Comparison of ENCODE assay signal across 17 cellular contexts in the genomic region with DNA sequence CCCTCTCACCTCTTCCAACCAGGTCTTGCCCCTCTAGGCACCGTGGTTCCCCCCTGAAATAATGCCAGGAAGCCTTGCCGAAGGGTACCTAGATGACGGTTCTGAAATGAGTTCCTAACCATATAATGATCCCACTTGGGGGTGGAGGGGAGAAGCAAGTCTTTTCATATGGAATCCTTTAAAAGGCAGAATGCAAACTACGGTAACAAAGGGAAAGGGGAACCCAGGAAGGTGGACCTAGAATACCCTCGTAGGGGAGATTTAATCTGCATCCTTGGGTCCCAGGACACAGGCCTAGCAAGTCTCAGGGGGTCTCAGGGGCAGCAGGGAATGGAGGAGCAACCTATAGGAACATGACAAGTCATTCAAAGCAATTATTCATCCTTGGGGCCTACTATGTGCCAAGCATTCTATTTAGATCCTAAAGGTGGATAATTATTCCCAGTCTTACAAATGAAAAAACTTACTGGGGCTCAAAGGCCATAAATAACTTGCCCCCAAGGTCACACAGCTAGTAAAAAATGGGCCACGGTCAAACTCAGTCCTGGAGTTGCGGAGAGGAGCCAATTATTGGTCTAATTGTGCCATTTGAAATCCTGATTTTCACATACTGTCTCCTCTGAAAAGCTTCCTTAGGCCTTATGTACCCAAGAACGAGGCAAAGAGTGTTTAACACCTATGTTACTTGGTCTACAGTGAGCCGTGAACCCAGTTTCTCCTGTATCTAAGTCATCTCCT. TPM values are rescaled to one million over a fixed set of nuclear protein-coding genes. Genes with fewer than 3 reads are reported as not detected.
DNase-seq lines count a peak whose midpoint lies in the region; ATAC-seq and TF ChIP-seq lines count a peak whose summit lies in the region.
"Had no signal": no experiment of that assay in that cellular context is flagged by ENCODE, and none has a peak within 500 bp of the region (broad histone marks: within the 10 kb centered on the region; RNA-seq: fewer than 3 reads in every experiment).

No MANE protein-coding gene starts in this region.

- peak overlapping the region; percentile 67 to 68 for H3K4me3 Mint-ChIP-seq in activated T-cell treated with anti-CD3 and anti-CD28 coated beads, Interleukin-2, amount 50 U/mL, for 72 hours
- H3K4me3 Mint-ChIP-seq in activated T-cell treated with anti-CD3 and anti-CD28 coated beads, Interleukin-2, amount 50 U/mL, for 24 hours, result no peak overlapping the region
- no peak overlapping the region for H3K4me3 Mint-ChIP-seq in activated naive CD8-positive, alpha-beta T cell treated with anti-CD3 and anti-CD28 coated beads, Interleukin-2, amount 50 U/mL, for 24 hours
- peak overlapping the region; percentile 59 for H3K4me3 Mint-ChIP-seq in memory B cell

- H3K27ac Mint-ChIP-seq in activated T-cell treated with anti-CD3 and anti-CD28 coated beads, Interleukin-2, amount 50 U/mL, for 72 hours, result no peak overlapping the region
- no peak overlapping the region for H3K27ac Mint-ChIP-seq in activated T-cell treated with anti-CD3 and anti-CD28 coated beads, Interleukin-2, amount 50 U/mL, for 24 hours
- peak overlapping the region; percentile 14 for H3K27ac Mint-ChIP-seq in activated naive CD8-positive, alpha-beta T cell treated with anti-CD3 and anti-CD28 coated beads, Interleukin-2, amount 50 U/mL, for 24 hours
- peak overlapping the region; percentile 63 for H3K27ac Mint-ChIP-seq in memory B cell

- no peak for TF ChIP-seq EP300 in transverse colon (IDR thresholded peaks at IDR 0.05; ENCODE audit: low read depth)

- no peaks in the 10 kb centered on the region for H3K36me3 ChIP-seq in transverse colon
- H3K36me3 ChIP-seq: pancreas had no signal

- in situ Hi-C loops in transverse colon (cut with MboI; ENCODE audit: low pct_ligation_motif_present in 1 of 4, low pct_unique_long_range_greater_than_20kb in 1 of 4, low sequenced_read_pairs in 3 of 4), result loop anchor here in 1 of 4 donors (10.0 kb wide), 1 partner anchor 54 kb away; no protein-coding TSS in a partner anchor

- peaks cover 18 to 91% (median 50%) of the 10 kb centered on the region in 4 donors for H3K4me1 ChIP-seq in transverse colon

- H3K9me3 Mint-ChIP-seq in activated T-cell treated with anti-CD3 and anti-CD28 coated beads, Interleukin-2, amount 50 U/mL, for 72 hours, result no peaks in the 10 kb centered on the region
- H3K9me3 Mint-ChIP-seq in activated T-cell treated with anti-CD3 and anti-CD28 coated beads, Interleukin-2, amount 50 U/mL, for 24 hours, result no peaks in the 10 kb centered on the region
- H3K9me3 Mint-ChIP-seq in activated naive CD8-positive, alpha-beta T cell treated with anti-CD3 and anti-CD28 coated beads, Interleukin-2, amount 50 U/mL, for 24 hours, result no peaks in the 10 kb centered on the region
- H3K9me3 Mint-ChIP-seq in memory B cell, result no peaks in the 10 kb centered on the region

- H3K4me3 ChIP-seq in transverse colon, result no peak overlapping the region

- WGBS in transverse colon (ENCODE audit: low coverage in 1 of 2), 2 donors, result 43% methylated on average over 9 of the region's 9 CpGs; no CpG with 5 or more reads in 1 of the 2 donors

- no peaks in the 10 kb centered on the region for H3K27me3 ChIP-seq in transverse colon
- H3K27me3 ChIP-seq: pancreas had no signal

- ATAC-seq in activated T-cell treated with anti-CD3 and anti-CD28 coated beads, Interleukin-2, amount 50 U/mL, for 72 hours (replicated peaks in 1 of 2), result no peak
- no peak for ATAC-seq in activated naive CD8-positive, alpha-beta T cell treated with anti-CD3 and anti-CD28 coated beads, Interleukin-2, amount 50 U/mL, for 24 hours
- ATAC-seq in memory B cell (ENCODE audit: low read depth) (no peak), HG02981 (IDR thresholded peaks at IDR 0.05; ENCODE audit: unreplicated experiment) (no peak)
- ATAC-seq: left ventricle myocardium superior had no signal

- peaks cover 62% of the 10 kb centered on the region for H3K4me1 Mint-ChIP-seq in activated T-cell treated with anti-CD3 and anti-CD28 coated beads, Interleukin-2, amount 50 U/mL, for 72 hours (ENCODE audit: low read depth)
- H3K4me1 Mint-ChIP-seq in activated T-cell treated with anti-CD3 and anti-CD28 coated beads, Interleukin-2, amount 50 U/mL, for 24 hours (ENCODE audit: low read depth), result peaks cover 79% of the 10 kb centered on the region
- peaks cover 66% of the 10 kb centered on the region for H3K4me1 Mint-ChIP-seq in activated naive CD8-positive, alpha-beta T cell treated with anti-CD3 and anti-CD28 coated beads, Interleukin-2, amount 50 U/mL, for 24 hours
- peaks cover 49% of the 10 kb centered on the region for H3K4me1 Mint-ChIP-seq in memory B cell

- peaks cover 62% of the 10 kb centered on the region for H3K27me3 Mint-ChIP-seq in activated T-cell treated with anti-CD3 and anti-CD28 coated beads, Interleukin-2, amount 50 U/mL, for 72 hours (ENCODE audit: low read depth)
- peaks cover 81% of the 10 kb centered on the region for H3K27me3 Mint-ChIP-seq in activated T-cell treated with anti-CD3 and anti-CD28 coated beads, Interleukin-2, amount 50 U/mL, for 24 hours
- no peaks in the 10 kb centered on the region for H3K27me3 Mint-ChIP-seq in activated naive CD8-positive, alpha-beta T cell treated with anti-CD3 and anti-CD28 coated beads, Interleukin-2, amount 50 U/mL, for 24 hours
- no peaks in the 10 kb centered on the region for H3K27me3 Mint-ChIP-seq in memory B cell

- no peak for DNase-seq in activated T-cell treated with anti-CD3 and anti-CD28 coated beads, Interleukin-2, amount 50 U/mL, for 72 hours
- no peak for DNase-seq in activated T-cell treated with anti-CD3 and anti-CD28 coated beads, Interleukin-2, amount 50 U/mL, for 24 hours
- no peak for DNase-seq in activated naive CD8-positive, alpha-beta T cell treated with anti-CD3 and anti-CD28 coated beads, Interleukin-2, amount 50 U/mL, for 24 hours
- no peak for DNase-seq in memory B cell (ENCODE audit: low spot score in 2 of 2)
- DNase-seq in transverse colon, result no peak
- no peak for DNase-seq in NCI-H524 treated with DMSO at 0.1 percent for 48 hours (lab: John Stamatoyannopoulos, UW)
- no peak for DNase-seq in hippocampal formation (lab: John Stamatoyannopoulos, UW)
- DNase-seq: activated CD8-positive, alpha-beta memory T cell treated with anti-CD3 and anti-CD28 coated beads, Interleukin-2, amount 50 U/mL, for 4 hours; DND-41; foreskin fibroblast; left ventricle myocardium superior; NCI-H146; NCI-H526 treated with DMSO at 0.1 percent for 48 hours; Right ventricle myocardium superior; stimulated activated CD4-positive, alpha-beta T cell treated with anti-CD3 and anti-CD28 coated beads, Interleukin-15, amount 100 ng/mL, for 24 hours had no signal

- TF ChIP-seq POLR2A in transverse colon (IDR thresholded peaks at IDR 0.05), result no peak

- peaks cover 0 to 12% of the 10 kb centered on the region in 2 donors for H3K36me3 Mint-ChIP-seq in activated T-cell treated with anti-CD3 and anti-CD28 coated beads, Interleukin-2, amount 50 U/mL, for 72 hours (ENCODE audit: insufficient read depth in 2 of 2)
- H3K36me3 Mint-ChIP-seq in activated T-cell treated with anti-CD3 and anti-CD28 coated beads, Interleukin-2, amount 50 U/mL, for 24 hours (ENCODE audit: low read depth), result peaks cover 16% of the 10 kb centered on the region
- peaks cover 7% of the 10 kb centered on the region for H3K36me3 Mint-ChIP-seq in activated naive CD8-positive, alpha-beta T cell treated with anti-CD3 and anti-CD28 coated beads, Interleukin-2, amount 50 U/mL, for 24 hours (ENCODE audit: low read depth)
- H3K36me3 Mint-ChIP-seq in memory B cell, result no peaks in the 10 kb centered on the region

- no peak for TF ChIP-seq CTCF in transverse colon (IDR thresholded peaks at IDR 0.05)

- intact Hi-C loops in transverse colon (cut with DNase I; ENCODE audit: low total_unique reads), result no loop called here

- no peaks in the 10 kb centered on the region for H3K9me3 ChIP-seq in transverse colon
- H3K9me3 ChIP-seq: pancreas had no signal

- H3K27ac ChIP-seq in transverse colon, result peak overlapping the region; percentile 59 to 83 (median 72)

RNA-seq across cellular contexts. Expression of a gene that starts 8.8 kb away (rescaled TPM):
- 10 to 100 TPM; 53.5 to 65.5 TPM for total RNA-seq in activated T-cell treated with anti-CD3 and anti-CD28 coated beads, Interleukin-2, amount 50 U/mL, for 72 hours
- total RNA-seq in transverse colon, result 10 to 100 TPM; 17.9 to 27.8 (median 20.4) TPM

Comparison
In these comparisons a context has a peak if more than half of its experiments do, and no peak if none do; other contexts are left out.
1. H3K4me3 Mint-ChIP-seq: peak in activated T-cell treated with anti-CD3 and anti-CD28 coated beads, Interleukin-2, amount 50 U/mL, for 72 hours (2 of 2) and memory B cell (single experiment); none in activated T-cell treated with anti-CD3 and anti-CD28 coated beads, Interleukin-2, amount 50 U/mL, for 24 hours (single experiment) and activated naive CD8-positive, alpha-beta T cell treated with anti-CD3 and anti-CD28 coated beads, Interleukin-2, amount 50 U/mL, for 24 hours (single experiment).
2. H3K27ac Mint-ChIP-seq: peak in activated naive CD8-positive, alpha-beta T cell treated with anti-CD3 and anti-CD28 coated beads, Interleukin-2, amount 50 U/mL, for 24 hours (single experiment) and memory B cell (single experiment); none in activated T-cell treated with anti-CD3 and anti-CD28 coated beads, Interleukin-2, amount 50 U/mL, for 72 hours (single experiment) and activated T-cell treated with anti-CD3 and anti-CD28 coated beads, Interleukin-2, amount 50 U/mL, for 24 hours (single experiment).